ENCODE assay signal across 11 cellular contexts in the genomic region with DNA sequence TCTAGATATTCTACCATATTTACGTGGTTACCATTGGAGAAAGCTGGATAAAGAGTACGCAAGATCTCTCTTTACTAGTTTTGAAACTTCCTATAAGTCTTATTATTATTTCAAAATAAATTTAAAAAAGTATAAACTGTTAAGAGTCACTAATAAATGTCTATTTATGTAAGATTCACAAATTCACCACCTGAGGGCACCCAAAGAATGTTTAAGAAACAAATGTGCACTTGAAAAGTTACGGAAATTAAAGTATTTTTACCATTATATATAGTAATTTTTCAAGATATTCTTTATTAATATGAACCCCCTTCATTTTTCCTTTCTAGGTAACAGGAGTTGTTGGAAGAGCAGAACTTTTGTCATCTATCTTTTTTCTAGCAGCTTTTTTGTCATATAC. TPM values are rescaled to one million over a fixed set of nuclear protein-coding genes. Genes with fewer than 3 reads are reported as not detected.
A peak's percentile ranks its signal among the peaks of the same experiment; 100 is the strongest.
DNase-seq lines count a peak whose midpoint lies in the region; ATAC-seq, FAIRE-seq and TF ChIP-seq lines count a peak whose summit lies in the region.
"Had no signal": no experiment of that assay in that cellular context is flagged by ENCODE, and none has a peak within 500 bp of the region (broad histone marks: within the 10 kb centered on the region; RNA-seq: fewer than 3 reads in every experiment).

No MANE protein-coding gene starts in this region.

- H3K9me3 ChIP-seq in astrocyte (ENCODE audit: insufficient read depth, low read depth, low read length): no peaks in the 10 kb centered on the region
- H3K9me3 ChIP-seq in HepG2 (ENCODE audit: low read length): no peaks in the 10 kb centered on the region
- H3K9me3 ChIP-seq in MG63: no peaks in the 10 kb centered on the region
- H3K9me3 ChIP-seq: pancreas had no signal

- no peaks in the 10 kb centered on the region for H3K4me1 Mint-ChIP-seq in astrocyte (ENCODE audit: low read depth, unreplicated experiment)

- peak; percentile 58 for TF ChIP-seq CTCF in C4-2B (conservative IDR thresholded peaks at IDR 0.05)
- TF ChIP-seq CTCF in HFF-Myc (IDR thresholded peaks at IDR 0.05; ENCODE audit: low read depth, low read length, missing control alignments): no peak
- TF ChIP-seq CTCF in astrocyte (IDR thresholded peaks at IDR 0.05; ENCODE audit: insufficient read depth, low read depth, low read length): peak; percentile 35
- TF ChIP-seq CTCF in HepG2 (CRISPR knock-in tag; IDR thresholded peaks at IDR 0.05): no peak

- H3K79me2 ChIP-seq in astrocyte (ENCODE audit: insufficient read depth, low read length) (peaks cover 13% of the 10 kb centered on the region), HepG2 (ENCODE audit: insufficient read depth, low read length) (no peaks in the 10 kb centered on the region)

- no peak overlapping the region for H3K4me3 Mint-ChIP-seq in astrocyte (ENCODE audit: unreplicated experiment)
- H3K4me3 Mint-ChIP-seq: T-helper 1 cell treated with Interleukin-12 subunit alpha and Interleukin-12 subunit beta and Interleukin-4 antibody, amounts not matched to agents 30 μg/mL and 1 μg/mL, for 36 hours had no signal

- H3K27ac Mint-ChIP-seq in astrocyte (ENCODE audit: unreplicated experiment): no peak overlapping the region
- H3K27ac Mint-ChIP-seq: T-helper 1 cell treated with Interleukin-12 subunit alpha and Interleukin-12 subunit beta and Interleukin-4 antibody, amounts not matched to agents 30 μg/mL and 1 μg/mL, for 36 hours had no signal

- FAIRE-seq in astrocyte (lab: Jason Lieb, UNC) (no peak), HepG2 (lab: Jason Lieb, UNC) (no peak)
- FAIRE-seq: GM18507 had no signal

- H3K27ac ChIP-seq in C4-2B: no peak overlapping the region
- no peak overlapping the region for H3K27ac ChIP-seq in astrocyte (ENCODE audit: low read depth, low read length)
- no peak overlapping the region for H3K27ac ChIP-seq in HepG2 (ENCODE audit: extremely low read length, insufficient read depth, low read length)
- H3K27ac ChIP-seq: pancreas had no signal

- H3K9ac ChIP-seq in astrocyte (ENCODE audit: low read length) (no peak overlapping the region), HepG2 (ENCODE audit: insufficient read depth, low read depth, low read length) (no peak overlapping the region)

- no peaks in the 10 kb centered on the region for H3K4me1 ChIP-seq in astrocyte (ENCODE audit: insufficient read depth, low read length)
- H3K4me1 ChIP-seq in HepG2 (ENCODE audit: insufficient read depth, low read length): no peaks in the 10 kb centered on the region
- H3K4me1 ChIP-seq: pancreas had no signal

- H3K4me3 ChIP-seq in HFF-Myc (replicated peaks; ENCODE audit: low read depth, low read length) (no peak overlapping the region), astrocyte (ENCODE audit: insufficient read depth, low read depth, low read length) (no peak overlapping the region), HepG2 (replicated peaks in 1 of 3; ENCODE audit: insufficient read depth in 1 of 3, low read depth in 2 of 3, low read length in 3 of 3) (no peak overlapping the region), MG63 (no peak overlapping the region)
- H3K4me3 ChIP-seq: pancreas had no signal

- no peak overlapping the region for H3K4me2 ChIP-seq in astrocyte (ENCODE audit: low read length)
- H3K4me2 ChIP-seq in HepG2 (ENCODE audit: low read depth, low read length): no peak overlapping the region

- DNase-seq in HFF-Myc (ENCODE audit: extremely low read depth, low read depth) (peak; percentile 15), astrocyte (ENCODE audit: low read depth) (peak; percentile 19), HepG2 (ENCODE audit: low spot score) (peak; percentile 16), MG63 (no peak), NCI-H345 (lab: John Stamatoyannopoulos, UW) (no peak), sciatic nerve (ENCODE audit: low spot score) (no peak)
- DNase-seq: pancreas had no signal

- 95% methylated on average over 3 of the region's 3 CpGs for WGBS in HepG2 (ENCODE audit: low lambda C conversion rate)

- no peaks in the 10 kb centered on the region for H3K27me3 Mint-ChIP-seq in astrocyte (ENCODE audit: low read depth, unreplicated experiment)

- ATAC-seq in HepG2 (no peak), sciatic nerve (no peak), GM18868 (IDR thresholded peaks at IDR 0.05; ENCODE audit: unreplicated experiment) (no peak)
- ATAC-seq: pancreas had no signal

- POLR2A ChIA-PET in HepG2 (lab: Yijun Ruan, JAX): no interaction called here

- CTCF ChIA-PET in HepG2 (lab: Yijun Ruan, JAX; ENCODE audit: low intra/inter-chr PET ratio, low total read pairs): interaction anchor here (1.7 kb wide), 1 partner anchor 240 kb away, joined by 12 read pairs; no protein-coding TSS in a partner anchor

- in situ Hi-C loops in HepG2 (cut with HindIII; ENCODE audit: extremely low pct_ligation_motif_present, low pct_unique_long_range_greater_than_20kb): no loop called here

- H3K27me3 ChIP-seq in astrocyte (ENCODE audit: insufficient read depth, low read length) (no peaks in the 10 kb centered on the region), HepG2 (ENCODE audit: control insufficient read depth in 1 of 2, insufficient read depth in 2 of 2, low read length in 2 of 2) (no peaks in the 10 kb centered on the region), MG63 (no peaks in the 10 kb centered on the region)
- H3K27me3 ChIP-seq: pancreas had no signal

- TF ChIP-seq EP300 in HepG2 (IDR thresholded peaks at IDR 0.05; ENCODE audit: low read depth in 2 of 2, low read length in 2 of 2) (no peak), HepG2 (CRISPR knock-in tag; IDR thresholded peaks at IDR 0.05; ENCODE audit: borderline replicate concordance) (no peak)

- TF ChIP-seq RAD21 in HepG2 (CRISPR knock-in tag; IDR thresholded peaks at IDR 0.05): no peak

- BruUV-seq in HepG2 (replicated peaks; lab: Mats Ljungman, UMichigan): no TSS peak

- H3K36me3 ChIP-seq in astrocyte (ENCODE audit: insufficient read depth, low read length) (no peaks in the 10 kb centered on the region), HepG2 (replicated peaks in 1 of 2; ENCODE audit: control insufficient read depth in 1 of 2, insufficient read depth in 2 of 2, low read length in 2 of 2) (peaks cover 0 to 1% of the 10 kb centered on the region in 2 experiments; a peak in 2 of 5 replicates), MG63 (peaks cover 3% of the 10 kb centered on the region; the same call in 1 of the 2 replicates)
- H3K36me3 ChIP-seq: pancreas had no signal

- H2AFZ ChIP-seq in astrocyte (ENCODE audit: low read depth, low read length) (no peak overlapping the region), HepG2 (ENCODE audit: low read length) (no peak overlapping the region)

- no peaks in the 10 kb centered on the region for H3K36me3 Mint-ChIP-seq in astrocyte (ENCODE audit: low read depth, unreplicated experiment)

- intact Hi-C loops in HepG2 (cut with micrococcal nuclease; ENCODE audit: unreplicated experiment) (loop anchor here (1.0 to 2.0 kb wide), 2 partner anchors 239 to 839 kb away; no protein-coding TSS in a partner anchor), sciatic nerve (cut with DNase I) (no loop called here)

- no peak for TF ChIP-seq POLR2A in HepG2 (IDR thresholded peaks at IDR 0.05; ENCODE audit: insufficient read depth in 1 of 2, low read depth in 2 of 2, low read length in 2 of 2)

- H4K20me1 ChIP-seq in astrocyte (ENCODE audit: insufficient read depth, low read length) (no peaks in the 10 kb centered on the region), HepG2 (ENCODE audit: insufficient read depth, low read length) (no peaks in the 10 kb centered on the region)

- no peaks in the 10 kb centered on the region for H3K9me3 Mint-ChIP-seq in astrocyte (ENCODE audit: unreplicated experiment)
- H3K9me3 Mint-ChIP-seq: T-helper 1 cell treated with Interleukin-12 subunit alpha and Interleukin-12 subunit beta and Interleukin-4 antibody, amounts not matched to agents 30 μg/mL and 1 μg/mL, for 36 hours had no signal

RNA-seq across cellular contexts. Expression of gene TMTC3, which starts 11.9 kb away (rescaled TPM):
- 49.0 and 55.7 TPM in 2 replicates for total RNA-seq in astrocyte
- total RNA-seq in HepG2 (2016; rRNA removed; fragmentation: Illumina TruSeq; extraction: Trizol): 18.6 and 22.5 TPM in 2 replicates
- total RNA-seq in HepG2 (2016; cell fraction: cytosol; rRNA removed; fragmentation: Illumina TruSeq; extraction: Trizol; ENCODE audit: low read depth): 5.6 and 7.3 TPM in 2 replicates
- total RNA-seq in HepG2 (2016; cell fraction: insoluble cytoplasmic fraction; rRNA removed; fragmentation: Illumina TruSeq; extraction: Trizol): 18.4 and 24.0 TPM in 2 replicates
- 8.7 and 11.5 TPM in 2 replicates for total RNA-seq in HepG2 (2016; cell fraction: membrane; rRNA removed; fragmentation: Illumina TruSeq; extraction: Trizol)
- total RNA-seq in HepG2 (2016; cell fraction: nucleus; rRNA removed; fragmentation: Illumina TruSeq; extraction: Trizol): 22.3 and 26.5 TPM in 2 replicates
- 4.2 and 6.3 TPM in 2 replicates for polyA plus RNA-seq in HepG2 (2011; rRNA removed)
- polyA plus RNA-seq in HepG2 (2011; cell fraction: cytosol; rRNA removed): 1.8 and 3.5 TPM in 2 replicates
- polyA plus RNA-seq in HepG2 (2011; cell fraction: nucleus; rRNA removed): 0.84 and 1.2 TPM in 2 replicates
- polyA plus RNA-seq in HepG2 (2012): 3.4 and 4.2 TPM in 2 replicates
- 0.27 and 0.31 TPM in 2 replicates for polyA plus RNA-seq in HepG2 (2016; cell fraction: cytosol; fragmentation: Illumina TruSeq; extraction: Trizol; ENCODE audit: low read depth)
- polyA plus RNA-seq in HepG2 (2016; cell fraction: insoluble cytoplasmic fraction; fragmentation: Illumina TruSeq; extraction: Trizol; ENCODE audit: low read depth): 5.5 and 6.0 TPM in 2 replicates
- polyA plus RNA-seq in HepG2 (2016; cell fraction: membrane; fragmentation: Illumina TruSeq; extraction: Trizol; ENCODE audit: low read depth): 0.89 and 1.1 TPM in 2 replicates
- polyA plus RNA-seq in HepG2 (2016; cell fraction: nucleus; fragmentation: Illumina TruSeq; extraction: Trizol; ENCODE audit: insufficient read depth, low read depth): 12.1 and 12.7 TPM in 2 replicates
- polyA minus RNA-seq in HepG2 (2011; rRNA and poly(A)+ RNA removed; ENCODE audit: low replicate concordance): 18.8 and 31.6 TPM in 2 replicates
- 19.4 and 20.7 TPM in 2 replicates for polyA minus RNA-seq in HepG2 (2011; cell fraction: cytosol; rRNA and poly(A)+ RNA removed)
- 8.9 and 12.7 TPM in 2 replicates for polyA minus RNA-seq in HepG2 (2011; cell fraction: nucleus; rRNA and poly(A)+ RNA removed)
- 10.2 and 25.7 TPM in 2 replicates for total RNA-seq in MG63 (2014; rRNA removed; shearing (Covaris generic); ENCODE audit: low replicate concordance)
- total RNA-seq in sciatic nerve: 26.1 TPM

RNA-seq across cellular contexts. Expression of gene CEP290, which starts 12.1 kb away (rescaled TPM):
- total RNA-seq in astrocyte (19.9 and 20.1 TPM in 2 replicates), HepG2 (2016; rRNA removed; fragmentation: Illumina TruSeq; extraction: Trizol) (10.8 and 13.2 TPM in 2 replicates), sciatic nerve (37.4 TPM)
- total RNA-seq in HepG2 (2016; cell fraction: cytosol; rRNA removed; fragmentation: Illumina TruSeq; extraction: Trizol; ENCODE audit: low read depth): 2.0 and 2.2 TPM in 2 replicates
- 9.7 and 9.8 TPM in 2 replicates for total RNA-seq in HepG2 (2016; cell fraction: insoluble cytoplasmic fraction; rRNA removed; fragmentation: Illumina TruSeq; extraction: Trizol)
- 3.1 and 4.5 TPM in 2 replicates for total RNA-seq in HepG2 (2016; cell fraction: membrane; rRNA removed; fragmentation: Illumina TruSeq; extraction: Trizol)
- total RNA-seq in HepG2 (2016; cell fraction: nucleus; rRNA removed; fragmentation: Illumina TruSeq; extraction: Trizol): 23.2 and 24.7 TPM in 2 replicates
- 2.4 TPM in 2 replicates for polyA plus RNA-seq in HepG2 (2011; rRNA removed)
- 1.9 and 2.8 TPM in 2 replicates for polyA plus RNA-seq in HepG2 (2011; cell fraction: cytosol; rRNA removed)
- 11.0 and 11.1 TPM in 2 replicates for polyA plus RNA-seq in HepG2 (2011; cell fraction: nucleus; rRNA removed)
- polyA plus RNA-seq in HepG2 (2012): 4.3 and 4.8 TPM in 2 replicates
- polyA plus RNA-seq in HepG2 (2016; cell fraction: cytosol; fragmentation: Illumina TruSeq; extraction: Trizol; ENCODE audit: low read depth): 0.49 and 0.53 TPM in 2 replicates
- 7.8 and 10.1 TPM in 2 replicates for polyA plus RNA-seq in HepG2 (2016; cell fraction: insoluble cytoplasmic fraction; fragmentation: Illumina TruSeq; extraction: Trizol; ENCODE audit: low read depth)
- 0.85 and 1.5 TPM in 2 replicates for polyA plus RNA-seq in HepG2 (2016; cell fraction: membrane; fragmentation: Illumina TruSeq; extraction: Trizol; ENCODE audit: low read depth)
- 15.0 and 17.1 TPM in 2 replicates for polyA plus RNA-seq in HepG2 (2016; cell fraction: nucleus; fragmentation: Illumina TruSeq; extraction: Trizol; ENCODE audit: insufficient read depth, low read depth)
- polyA minus RNA-seq in HepG2 (2011; rRNA and poly(A)+ RNA removed; ENCODE audit: low replicate concordance): 2.2 and 3.1 TPM in 2 replicates
- 3.3 and 4.1 TPM in 2 replicates for polyA minus RNA-seq in HepG2 (2011; cell fraction: cytosol; rRNA and poly(A)+ RNA removed)
- polyA minus RNA-seq in HepG2 (2011; cell fraction: nucleus; rRNA and poly(A)+ RNA removed): 40.8 and 41.8 TPM in 2 replicates
- total RNA-seq in MG63 (2014; rRNA removed; shearing (Covaris generic); ENCODE audit: low replicate concordance): 7.1 and 16.5 TPM in 2 replicates

Comparison
In these comparisons a context has a peak if more than half of its experiments do, and no peak if none do; other contexts are left out.
1. CTCF ChIP-seq: peak in C4-2B (single experiment) and astrocyte (single experiment); none in HFF-Myc (single experiment) and HepG2 (single experiment).
2. DNase-seq: peak in HFF-Myc (single experiment), astrocyte (single experiment) and HepG2 (single experiment); none in MG63 (single experiment), NCI-H345 (single experiment) and sciatic nerve (single experiment).